19 cellular contexts compared by ENCODE assay signal in the genomic region with DNA sequence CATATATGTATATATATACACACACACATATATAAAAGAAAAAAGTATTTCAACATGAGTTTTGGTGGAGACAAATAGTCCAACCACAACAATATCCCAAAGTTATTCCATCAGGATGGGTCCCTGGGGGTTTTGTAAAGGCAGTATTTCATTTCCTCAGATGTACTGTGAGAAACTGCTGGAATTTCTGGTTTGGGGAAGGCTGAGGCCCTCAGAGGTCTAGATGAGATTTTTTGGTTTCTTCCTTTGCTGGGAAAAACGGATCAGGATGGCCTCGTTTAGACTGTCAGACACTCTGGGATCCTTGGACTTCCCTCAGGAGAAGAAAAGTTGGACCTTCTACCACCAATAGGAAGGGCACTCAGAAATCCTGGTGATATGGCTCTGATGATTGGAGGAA. TPM values are rescaled to one million over a fixed set of nuclear protein-coding genes. Genes with fewer than 3 reads are reported as not detected.
DNase-seq lines count a peak whose midpoint lies in the region; ATAC-seq, FAIRE-seq and TF ChIP-seq lines count a peak whose summit lies in the region.
"Had no signal": no experiment of that assay in that cellular context is flagged by ENCODE, and none has a peak within 500 bp of the region (broad histone marks: within the 10 kb centered on the region; RNA-seq: fewer than 3 reads in every experiment).

No MANE protein-coding gene starts in this region.

- peaks cover 11% of the 10 kb centered on the region; the same call in 1 of the 2 replicates for H3K9me2 ChIP-seq in GM23338 (ENCODE audit: insufficient read depth)

- H3K9ac ChIP-seq in HUES64 (ENCODE audit: low read depth, low read length) = no peak overlapping the region
- peak overlapping the region in 1 of 2 experiments; percentile 47; a peak in 1 of 4 replicates for H3K9ac ChIP-seq in K562 (ENCODE audit: insufficient read depth in 1 of 2, low read depth in 2 of 2, low read length in 2 of 2)
- H3K9ac ChIP-seq: KMS-11 had no signal

- peaks cover 19% of the 10 kb centered on the region for H3K36me3 Mint-ChIP-seq in GM23338 (ENCODE audit: low read depth)
- H3K36me3 Mint-ChIP-seq in activated naive CD4-positive, alpha-beta T cell treated with anti-CD3 and anti-CD28 coated beads, Interleukin-2, amount 10 ng/mL, durations not matched to agents 7 days and 5 days = no peaks in the 10 kb centered on the region
- H3K36me3 Mint-ChIP-seq: CD4-positive, CD25-positive, alpha-beta regulatory T cell had no signal

- no peak for TF ChIP-seq POLR2A in K562 (conservative IDR thresholded peaks at IDR 0.05)

- ATAC-seq in GM23338 (no peak), K562 (no peak), HG02981 (IDR thresholded peaks at IDR 0.05; ENCODE audit: unreplicated experiment) (no peak)

- H3K9me3 ChIP-seq in HUES64 (ENCODE audit: insufficient read depth, low read depth, low read length) (no peaks in the 10 kb centered on the region), K562 (replicated peaks; ENCODE audit: control insufficient read depth, insufficient read depth, low read depth, low read length) (no peaks in the 10 kb centered on the region; the same call in 1 of the 2 replicates)
- H3K9me3 ChIP-seq: BE2C had no signal

- H2AFZ ChIP-seq in GM23338 = no peak overlapping the region
- H2AFZ ChIP-seq in K562 (ENCODE audit: low read depth, low read length) = peak overlapping the region; percentile 85

- no peak overlapping the region for H3K4me3 ChIP-seq in GM23338
- no peak overlapping the region for H3K4me3 ChIP-seq in HUES64 (ENCODE audit: low read length)
- no peak overlapping the region for H3K4me3 ChIP-seq in K562

- H3K4me2 ChIP-seq in GM23338 (peak overlapping the region; percentile 39; the same call in 1 of the 2 replicates), K562 (ENCODE audit: insufficient read depth, low read length) (no peak overlapping the region; the same call in 1 of the 2 replicates)
- H3K4me2 ChIP-seq: KMS-11 had no signal

- H3K4me1 Mint-ChIP-seq in GM23338 = peaks cover 31% of the 10 kb centered on the region
- peaks cover 22% of the 10 kb centered on the region for H3K4me1 Mint-ChIP-seq in activated naive CD4-positive, alpha-beta T cell treated with anti-CD3 and anti-CD28 coated beads, Interleukin-2, amount 10 ng/mL, durations not matched to agents 7 days and 5 days

- H3F3A ChIP-seq in GM23338 (replicated peaks; ENCODE audit: low read depth) = 0 out of 2 replicates have a peak, but pooled peaks cover 4% of the 10 kb centered on the region

- no peak for DNase-seq in GM23338 (ENCODE audit: low spot score)
- DNase-seq in K562 (ENCODE audit: extremely low read depth in 1 of 4, low spot score in 3 of 4) = no peak
- DNase-seq in left kidney (ENCODE audit: low read depth, low spot score) = peak; percentile 31
- no peak for DNase-seq in SW480 (ENCODE audit: low spot score)
- DNase-seq in NCI-H187 (lab: John Stamatoyannopoulos, UW) = no peak
- no peak for DNase-seq in activated naive CD4-positive, alpha-beta T cell treated with anti-CD3 and anti-CD28 coated beads, Interleukin-2, amount 10 ng/mL, durations not matched to agents 7 days and 5 days
- DNase-seq: 8988T, C1 segment of cervical spinal cord, DMS153, DMS79 treated with DMSO at 0.1 percent for 48 hours, GF-D8, HCEC 1CT, HFFc6 had no signal

- H3K27ac Mint-ChIP-seq in GM23338 = peak overlapping the region; percentile 93
- H3K27ac Mint-ChIP-seq in activated naive CD4-positive, alpha-beta T cell treated with anti-CD3 and anti-CD28 coated beads, Interleukin-2, amount 10 ng/mL, durations not matched to agents 7 days and 5 days = no peak overlapping the region
- H3K27ac Mint-ChIP-seq: CD4-positive, CD25-positive, alpha-beta regulatory T cell; HFFc6 had no signal

- no peak for FAIRE-seq in K562 (lab: Jason Lieb, UNC)
- FAIRE-seq: HTR-8/SVneo had no signal

- no peaks in the 10 kb centered on the region for H4K20me1 ChIP-seq in GM23338 (replicated peaks; ENCODE audit: insufficient read depth)
- H4K20me1 ChIP-seq in K562 (replicated peaks; ENCODE audit: control insufficient read depth, insufficient read depth, low read length) = no peaks in the 10 kb centered on the region

- H3K27me3 ChIP-seq in GM23338 (ENCODE audit: insufficient read depth) (no peaks in the 10 kb centered on the region), HUES64 (ENCODE audit: insufficient read depth, low read length) (no peaks in the 10 kb centered on the region), K562 (ENCODE audit: control insufficient read depth in 2 of 2, insufficient read depth in 2 of 2, low read length in 2 of 2) (peaks cover 0 to 5% of the 10 kb centered on the region in 2 experiments; a peak in 1 of 5 replicates)
- H3K27me3 ChIP-seq: BE2C had no signal

- peaks cover 14% of the 10 kb centered on the region for H3K9me3 Mint-ChIP-seq in GM23338
- no peaks in the 10 kb centered on the region for H3K9me3 Mint-ChIP-seq in activated naive CD4-positive, alpha-beta T cell treated with anti-CD3 and anti-CD28 coated beads, Interleukin-2, amount 10 ng/mL, durations not matched to agents 7 days and 5 days
- H3K9me3 Mint-ChIP-seq: HFFc6 had no signal

- TF ChIP-seq RAD21 in K562 (CRISPR knock-in tag; conservative IDR thresholded peaks at IDR 0.05 in 1 of 2, IDR thresholded peaks at IDR 0.05 in 1 of 2) = no peak

- no peaks in the 10 kb centered on the region for H3K9me1 ChIP-seq in K562 (ENCODE audit: control insufficient read depth, insufficient read depth, low read length)

- H3K27me3 Mint-ChIP-seq in GM23338 (ENCODE audit: insufficient read depth, low read depth, poor library complexity) = peaks cover 11% of the 10 kb centered on the region
- H3K27me3 Mint-ChIP-seq in activated naive CD4-positive, alpha-beta T cell treated with anti-CD3 and anti-CD28 coated beads, Interleukin-2, amount 10 ng/mL, durations not matched to agents 7 days and 5 days = no peaks in the 10 kb centered on the region

- in situ Hi-C loops in K562 (cut with MboI) = loop anchor here (5.0 kb wide), 2 partner anchors 48 to 233 kb away; no protein-coding TSS in a partner anchor

- CTCF ChIA-PET in K562 (lab: Yijun Ruan, JAX; ENCODE audit: low intra/inter-chr PET ratio) = interaction anchor here (0.6 to 7.1 kb wide), 2 partner anchors 47 to 273 kb away, joined by 4 to 227 read pairs; a partner anchor contains a TSS
- CTCF ChIA-PET in activated naive CD4-positive, alpha-beta T cell treated with anti-CD3 and anti-CD28 coated beads, Interleukin-2, amount 10 ng/mL, durations not matched to agents 7 days and 5 days (lab: Charles Lee) = interaction anchor here (10.6 kb wide), 1 partner anchor 48 kb away, joined by 367 read pairs; no protein-coding TSS in a partner anchor

- H3K4me1 ChIP-seq in GM23338 (ENCODE audit: insufficient read depth) = peaks cover 29% of the 10 kb centered on the region
- H3K4me1 ChIP-seq in HUES64 (ENCODE audit: insufficient read depth, low read length) = peaks cover 12% of the 10 kb centered on the region
- H3K4me1 ChIP-seq in K562 (replicated peaks in 1 of 2; ENCODE audit: control insufficient read depth in 2 of 2, insufficient read depth in 2 of 2, low read length in 2 of 2) = peaks cover 3 to 13% of the 10 kb centered on the region in 2 experiments; a peak in 3 of 5 replicates
- H3K4me1 ChIP-seq: BE2C had no signal

- no TSS peak for BruUV-seq in K562 (replicated peaks; lab: Mats Ljungman, UMichigan)

- H3K36me3 ChIP-seq in GM23338 (ENCODE audit: insufficient read depth) (no peaks in the 10 kb centered on the region), HUES64 (ENCODE audit: insufficient read depth, low read length) (no peaks in the 10 kb centered on the region), K562 (ENCODE audit: control insufficient read depth, insufficient read depth, low read length) (no peaks in the 10 kb centered on the region)
- H3K36me3 ChIP-seq: BE2C had no signal

- TF ChIP-seq EP300 in K562 (IDR thresholded peaks at IDR 0.05; ENCODE audit: low read length) = no peak

- no peaks in the 10 kb centered on the region for H3K79me2 ChIP-seq in GM23338 (replicated peaks; ENCODE audit: insufficient read depth)
- H3K79me2 ChIP-seq in K562 (ENCODE audit: control insufficient read depth, insufficient read depth, low read length) = no peaks in the 10 kb centered on the region

- POLR2A ChIA-PET in K562 (lab: Yijun Ruan, JAX) = interaction anchor here (0.6 to 0.8 kb wide), 3 partner anchors 10 to 45 kb away, joined by 3 to 5 read pairs (median 3); no protein-coding TSS in a partner anchor

- 91% methylated on average over 2 of the region's 2 CpGs for WGBS in HUES64
- 24% methylated on average over 2 of the region's 2 CpGs for WGBS in K562 (ENCODE audit: insufficient coverage, low coverage, missing lambda C conversion rate)

- intact Hi-C loops in K562 (cut with micrococcal nuclease) = loop anchor here (5.0 to 10.0 kb wide), 3 partner anchors 248 to 616 kb away; no protein-coding TSS in a partner anchor

- TF ChIP-seq CTCF in GM23338 (conservative IDR thresholded peaks at IDR 0.05; ENCODE audit: low read depth in 2 of 2) = no peak
- TF ChIP-seq CTCF in K562 (IDR thresholded peaks at IDR 0.05 in 2 of 3, conservative IDR thresholded peaks at IDR 0.05 in 1 of 3; ENCODE audit: insufficient read depth in 2 of 3, low read depth in 1 of 3, low read length in 3 of 3) = no peak

- H3K4me3 Mint-ChIP-seq in GM23338 = peak overlapping the region; percentile 7; the same call in 1 of the 3 replicates
- no peak overlapping the region for H3K4me3 Mint-ChIP-seq in activated naive CD4-positive, alpha-beta T cell treated with anti-CD3 and anti-CD28 coated beads, Interleukin-2, amount 10 ng/mL, durations not matched to agents 7 days and 5 days
- H3K4me3 Mint-ChIP-seq: CD4-positive, CD25-positive, alpha-beta regulatory T cell; HFFc6 had no signal

- H3K27ac ChIP-seq in GM23338 (ENCODE audit: low read depth) (peak overlapping the region; percentile 78), HUES64 (ENCODE audit: low read depth, low read length) (0 out of 2 replicates have a peak overlapping the region, but pooled peaks have one; percentile 53), K562 (ENCODE audit: extremely low read depth, low read depth, low read length) (no peak overlapping the region; the same call in 2 of the 3 replicates)
- H3K27ac ChIP-seq: KMS-11 had no signal

RNA-seq across cellular contexts. Expression of a gene that starts 36.5 kb away (rescaled TPM):
- total RNA-seq in GM23338 (2014; rRNA removed; shearing (Covaris generic)) = 160 and 170 TPM in 2 replicates
- polyA plus RNA-seq in GM23338 (2016; fragmentation: Nextera tagmentation; extraction: Ambion mirVana) (69.1 and 78.0 TPM in 2 replicates), K562 (2011; rRNA removed) (0.39 and 0.61 TPM in 2 replicates), K562 (2014; fragmentation: Illumina TruSeq; extraction: Trizol) (0.48 and 0.54 TPM in 2 replicates), K562 (2014; fragmentation: Nextera tagmentation; extraction: Ambion mirVana) (under 1 TPM in 1 of 2 experiments, not detected in 1; 0.07 TPM), K562 (2014; rRNA removed) (0.93 TPM in 2 replicates)
- 53.5 TPM for polyA plus RNA-seq in HUES64 (2013, experiment 1 of 2)
- 47.7 TPM for polyA plus RNA-seq in HUES64 (2013, experiment 2 of 2)
- 0.62 and 1.6 TPM in 2 replicates for total RNA-seq in K562 (2011; cell fraction: chromatin; rRNA removed; ENCODE audit: low replicate concordance)
- 1.7 and 2.0 TPM in 2 replicates for total RNA-seq in K562 (2011; cell fraction: nucleolus; rRNA removed)
- 1.1 and 1.4 TPM in 2 replicates for total RNA-seq in K562 (2011; cell fraction: nucleoplasm; rRNA removed)
- total RNA-seq in K562 (2014; rRNA removed) (1.3 and 2.9 TPM in 2 replicates), K562 (2014; rRNA removed; fragmentation: Illumina TruSeq; extraction: Trizol) (0.25 and 0.29 TPM in 2 replicates), K562 (2015; rRNA removed; fragmentation: Illumina TruSeq; extraction: Trizol) (0.60 and 0.83 TPM in 2 replicates), K562 (2021) (1.6 and 1.7 TPM in 2 replicates)
- 0.77 and 0.98 TPM in 2 replicates for polyA plus RNA-seq in K562 (2011; cell fraction: cytosol; rRNA removed)
- polyA plus RNA-seq in K562 (2011; cell fraction: nucleus; rRNA removed) = 0.44 and 0.67 TPM in 2 replicates
- polyA plus RNA-seq in K562 (2012) = 0.77 and 0.80 TPM in 2 replicates
- 0.42 and 0.84 TPM in 2 replicates for polyA minus RNA-seq in K562 (2011; rRNA and poly(A)+ RNA removed)
- polyA minus RNA-seq in K562 (2011; cell fraction: cytosol; rRNA and poly(A)+ RNA removed) = 0.48 and 1.1 TPM in 2 replicates
- polyA minus RNA-seq in K562 (2011; cell fraction: nucleus; rRNA and poly(A)+ RNA removed) = 0.81 and 1.2 TPM in 2 replicates
- total RNA-seq: CD4-positive, CD25-positive, alpha-beta regulatory T cell had no signal
- polyA plus RNA-seq: CD4-positive, CD25-positive, alpha-beta regulatory T cell had no signal

RNA-seq across cellular contexts. Expression of a gene that starts 55.6 kb away (rescaled TPM):
- 54.3 and 69.3 TPM in 2 replicates for total RNA-seq in GM23338 (2014; rRNA removed; shearing (Covaris generic))
- polyA plus RNA-seq in GM23338 (2016; fragmentation: Nextera tagmentation; extraction: Ambion mirVana) = 21.2 and 29.4 TPM in 2 replicates
- 21.5 TPM for polyA plus RNA-seq in HUES64 (2013, experiment 1 of 2)
- polyA plus RNA-seq in HUES64 (2013, experiment 2 of 2) = 22.9 TPM
- 0.90 and 1.7 TPM in 2 replicates for total RNA-seq in K562 (2011; cell fraction: chromatin; rRNA removed; ENCODE audit: low replicate concordance)
- 1.3 and 1.8 TPM in 2 replicates for total RNA-seq in K562 (2011; cell fraction: nucleolus; rRNA removed)
- 1.3 TPM in 2 replicates for total RNA-seq in K562 (2011; cell fraction: nucleoplasm; rRNA removed)
- 1.1 and 1.2 TPM in 2 replicates for total RNA-seq in K562 (2014; rRNA removed)
- 0.73 and 0.95 TPM in 2 replicates for total RNA-seq in K562 (2014; rRNA removed; fragmentation: Illumina TruSeq; extraction: Trizol)
- 0.26 and 0.47 TPM in 2 replicates for total RNA-seq in K562 (2015; rRNA removed; fragmentation: Illumina TruSeq; extraction: Trizol)
- total RNA-seq in K562 (2021) = 0.95 and 2.3 TPM in 2 replicates
- polyA plus RNA-seq in K562 (2011; rRNA removed) = 0.98 and 1.9 TPM in 2 replicates
- polyA plus RNA-seq in K562 (2011; cell fraction: cytosol; rRNA removed) = 1.7 and 2.1 TPM in 2 replicates
- polyA plus RNA-seq in K562 (2011; cell fraction: nucleus; rRNA removed) = 1.1 and 1.7 TPM in 2 replicates
- 0.29 and 0.94 TPM in 2 replicates for polyA plus RNA-seq in K562 (2012)
- polyA plus RNA-seq in K562 (2014; fragmentation: Illumina TruSeq; extraction: Trizol) = 0.98 and 1.4 TPM in 2 replicates
- under 1 TPM; 0.03 to 0.14 TPM for polyA plus RNA-seq in K562 (2014; fragmentation: Nextera tagmentation; extraction: Ambion mirVana)
- 0.97 and 1.3 TPM in 2 replicates for polyA plus RNA-seq in K562 (2014; rRNA removed)
- polyA minus RNA-seq in K562 (2011; rRNA and poly(A)+ RNA removed) = 0.32 and 0.90 TPM in 2 replicates
- polyA minus RNA-seq in K562 (2011; cell fraction: cytosol; rRNA and poly(A)+ RNA removed) = 0.38 TPM in 1 of 2 replicates, not detected in the other
- 0.81 and 1.1 TPM in 2 replicates for polyA minus RNA-seq in K562 (2011; cell fraction: nucleus; rRNA and poly(A)+ RNA removed)
- total RNA-seq: CD4-positive, CD25-positive, alpha-beta regulatory T cell had no signal
- polyA plus RNA-seq: CD4-positive, CD25-positive, alpha-beta regulatory T cell had no signal

Comparison
In these comparisons a context has a peak if more than half of its experiments do, and no peak if none do; other contexts are left out.
1. RNA of a gene that starts 36.5 kb away (total RNA-seq): 160 to 170 TPM in GM23338; 0.25 to 2.9 TPM in K562; every median in the first group is over 10 times any median in the second.
2. RNA of a gene that starts 55.6 kb away (total RNA-seq): 54.3 to 69.3 TPM in GM23338; 0.26 to 2.3 TPM in K562; every median in the first group is over 10 times any median in the second.